Comparison of ENCODE assay signal across 1 cellular context in the genomic region with DNA sequence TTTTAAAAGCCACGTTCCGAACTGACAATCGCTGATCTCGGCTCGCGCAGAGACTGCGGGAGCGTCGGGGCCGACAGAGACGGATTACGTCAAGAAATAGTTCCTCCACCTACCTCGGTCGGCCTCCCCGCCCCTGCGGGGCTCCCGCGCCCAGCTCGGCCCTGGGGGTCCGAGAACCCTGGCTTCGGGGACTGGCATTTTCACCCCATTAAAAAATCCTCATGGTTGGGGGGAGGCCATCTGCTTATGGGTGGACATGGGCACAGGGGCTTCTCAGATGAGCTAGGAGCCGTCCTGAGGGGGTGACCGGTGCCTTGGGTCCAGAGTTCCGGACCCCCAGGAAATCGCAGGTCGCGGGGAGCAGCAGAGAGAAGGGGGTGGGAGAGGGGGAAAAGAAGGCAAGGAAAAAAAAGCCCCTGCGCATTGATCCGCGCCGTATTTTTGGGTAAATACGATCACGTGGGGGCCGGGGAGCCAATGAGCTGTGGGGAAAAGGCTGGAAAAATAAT.
TF ChIP-seq lines count a peak whose summit lies in the region.

No MANE protein-coding gene starts in this region.

TF ChIP-seq in HEK293, 187 proteins besides CTCF, POLR2A, EP300 and RAD21 (continued from another document and continues in another):
- TF ChIP-seq, protein P1, sequence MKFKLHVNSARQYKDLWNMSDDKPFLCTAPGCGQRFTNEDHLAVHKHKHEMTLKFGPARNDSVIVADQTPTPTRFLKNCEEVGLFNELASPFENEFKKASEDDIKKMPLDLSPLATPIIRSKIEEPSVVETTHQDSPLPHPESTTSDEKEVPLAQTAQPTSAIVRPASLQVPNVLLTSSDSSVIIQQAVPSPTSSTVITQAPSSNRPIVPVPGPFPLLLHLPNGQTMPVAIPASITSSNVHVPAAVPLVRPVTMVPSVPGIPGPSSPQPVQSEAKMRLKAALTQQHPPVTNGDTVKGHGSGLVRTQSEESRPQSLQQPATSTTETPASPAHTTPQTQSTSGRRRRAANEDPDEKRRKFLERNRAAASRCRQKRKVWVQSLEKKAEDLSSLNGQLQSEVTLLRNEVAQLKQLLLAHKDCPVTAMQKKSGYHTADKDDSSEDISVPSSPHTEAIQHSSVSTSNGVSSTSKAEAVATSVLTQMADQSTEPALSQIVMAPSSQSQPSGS (tag by site-specific recombination; IDR thresholded peaks at IDR 0.05; ENCODE audit: low read depth) = peak; percentile 84
- TF ChIP-seq ZNF324 (tag by site-specific recombination; IDR thresholded peaks at IDR 0.05) (peak; percentile 58; the same call in 1 of the 2 replicates), ZNF521 (tag by site-specific recombination; IDR thresholded peaks at IDR 0.05) (no peak), ZNF239 (tag by site-specific recombination; IDR thresholded peaks at IDR 0.05) (no peak), ZNF571 (tag by site-specific recombination; IDR thresholded peaks at IDR 0.05) (no peak), GFI1B (tag by site-specific recombination; IDR thresholded peaks at IDR 0.05) (no peak), ZNF600 (tag by site-specific recombination; IDR thresholded peaks at IDR 0.05) (no peak), KLF9 (tag by site-specific recombination; IDR thresholded peaks at IDR 0.05; ENCODE audit: low read depth) (peak; percentile 30; the same call in 1 of the 2 replicates), ZNF510 (tag by site-specific recombination; IDR thresholded peaks at IDR 0.05; ENCODE audit: insufficient replicate concordance) (no peak), MEIS1 (CRISPR knock-in tag; IDR thresholded peaks at IDR 0.05; ENCODE audit: borderline replicate concordance) (no peak), ZNF48 (tag by site-specific recombination; IDR thresholded peaks at IDR 0.05) (no peak), ZNF169 (tag by site-specific recombination; IDR thresholded peaks at IDR 0.05) (no peak), ZNF747 (tag by site-specific recombination; IDR thresholded peaks at IDR 0.05) (no peak), HOXC10 (CRISPR knock-in tag; IDR thresholded peaks at IDR 0.05) (no peak), ZNF433 (tag by site-specific recombination; IDR thresholded peaks at IDR 0.05; ENCODE audit: low read depth) (no peak), ZNF132 (tag by site-specific recombination; IDR thresholded peaks at IDR 0.05; ENCODE audit: borderline replicate concordance) (no peak), ZNF623 (tag by site-specific recombination; IDR thresholded peaks at IDR 0.05) (no peak), ZNF76 (tag by site-specific recombination; IDR thresholded peaks at IDR 0.05; ENCODE audit: borderline replicate concordance, low read depth) (peak; percentile 25; the same call in 1 of the 2 replicates), ZNF426 (tag by site-specific recombination; IDR thresholded peaks at IDR 0.05) (no peak), ZNF23 (tag by site-specific recombination; IDR thresholded peaks at IDR 0.05; ENCODE audit: borderline replicate concordance) (no peak), ZNF157 (tag by site-specific recombination; IDR thresholded peaks at IDR 0.05) (no peak), KLF16 (tag by site-specific recombination; IDR thresholded peaks at IDR 0.05) (peak; percentile 70; the same call in 1 of the 2 replicates), GLIS1 (tag by site-specific recombination; IDR thresholded peaks at IDR 0.05) (peak; percentile 91), ZFHX2 (tag by site-specific recombination; conservative IDR thresholded peaks at IDR 0.05) (peak; percentile 25), ZNF37A (tag by site-specific recombination; IDR thresholded peaks at IDR 0.05) (no peak), ZNF391 (tag by site-specific recombination; IDR thresholded peaks at IDR 0.05; ENCODE audit: borderline replicate concordance, low read depth) (peak; percentile 64; the same call in 1 of the 2 replicates), ZNF146 (tag by site-specific recombination; IDR thresholded peaks at IDR 0.05) (peak; percentile 41), ZSCAN16 (tag by site-specific recombination; IDR thresholded peaks at IDR 0.05) (no peak), RBAK (tag by site-specific recombination; IDR thresholded peaks at IDR 0.05) (no peak), ZNF335 (tag by site-specific recombination; conservative IDR thresholded peaks at IDR 0.05) (no peak; the same call in 1 of the 2 replicates), ZEB2 (tag by site-specific recombination; IDR thresholded peaks at IDR 0.05) (peak; percentile 71), ZNF174 (tag by site-specific recombination; IDR thresholded peaks at IDR 0.05) (no peak), ZXDB (tag by site-specific recombination; IDR thresholded peaks at IDR 0.05) (peak; percentile 98), ZFP37 (tag by site-specific recombination; IDR thresholded peaks at IDR 0.05) (no peak), MYNN (tag by site-specific recombination; IDR thresholded peaks at IDR 0.05; ENCODE audit: borderline replicate concordance) (no peak), ZNF133 (tag by site-specific recombination; IDR thresholded peaks at IDR 0.05) (no peak), ZBTB17 (tag by site-specific recombination; IDR thresholded peaks at IDR 0.05) (peak; percentile 73), SP2 (tag by site-specific recombination; IDR thresholded peaks at IDR 0.05) (peak; percentile 50), ZNF776 (tag by site-specific recombination; IDR thresholded peaks at IDR 0.05; ENCODE audit: borderline replicate concordance) (no peak), KLF7 (tag by site-specific recombination; IDR thresholded peaks at IDR 0.05; ENCODE audit: borderline replicate concordance) (no peak), SP3 (tag by site-specific recombination; IDR thresholded peaks at IDR 0.05) (0 out of 2 replicates have a peak, but pooled peaks have one; percentile 24)
- TF ChIP-seq, protein P2, sequence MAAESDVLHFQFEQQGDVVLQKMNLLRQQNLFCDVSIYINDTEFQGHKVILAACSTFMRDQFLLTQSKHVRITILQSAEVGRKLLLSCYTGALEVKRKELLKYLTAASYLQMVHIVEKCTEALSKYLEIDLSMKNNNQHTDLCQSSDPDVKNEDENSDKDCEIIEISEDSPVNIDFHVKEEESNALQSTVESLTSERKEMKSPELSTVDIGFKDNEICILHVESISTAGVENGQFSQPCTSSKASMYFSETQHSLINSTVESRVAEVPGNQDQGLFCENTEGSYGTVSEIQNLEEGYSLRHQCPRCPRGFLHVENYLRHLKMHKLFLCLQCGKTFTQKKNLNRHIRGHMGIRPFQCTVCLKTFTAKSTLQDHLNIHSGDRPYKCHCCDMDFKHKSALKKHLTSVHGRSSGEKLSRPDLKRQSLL (tag by site-specific recombination; IDR thresholded peaks at IDR 0.05) = no peak
- TF ChIP-seq, protein P3, sequence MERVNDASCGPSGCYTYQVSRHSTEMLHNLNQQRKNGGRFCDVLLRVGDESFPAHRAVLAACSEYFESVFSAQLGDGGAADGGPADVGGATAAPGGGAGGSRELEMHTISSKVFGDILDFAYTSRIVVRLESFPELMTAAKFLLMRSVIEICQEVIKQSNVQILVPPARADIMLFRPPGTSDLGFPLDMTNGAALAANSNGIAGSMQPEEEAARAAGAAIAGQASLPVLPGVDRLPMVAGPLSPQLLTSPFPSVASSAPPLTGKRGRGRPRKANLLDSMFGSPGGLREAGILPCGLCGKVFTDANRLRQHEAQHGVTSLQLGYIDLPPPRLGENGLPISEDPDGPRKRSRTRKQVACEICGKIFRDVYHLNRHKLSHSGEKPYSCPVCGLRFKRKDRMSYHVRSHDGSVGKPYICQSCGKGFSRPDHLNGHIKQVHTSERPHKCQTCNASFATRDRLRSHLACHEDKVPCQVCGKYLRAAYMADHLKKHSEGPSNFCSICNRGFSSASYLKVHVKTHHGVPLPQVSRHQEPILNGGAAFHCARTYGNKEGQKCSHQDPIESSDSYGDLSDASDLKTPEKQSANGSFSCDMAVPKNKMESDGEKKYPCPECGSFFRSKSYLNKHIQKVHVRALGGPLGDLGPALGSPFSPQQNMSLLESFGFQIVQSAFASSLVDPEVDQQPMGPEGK (tag by site-specific recombination; IDR thresholded peaks at IDR 0.05) = peak; percentile 99
- TF ChIP-seq, protein P4, sequence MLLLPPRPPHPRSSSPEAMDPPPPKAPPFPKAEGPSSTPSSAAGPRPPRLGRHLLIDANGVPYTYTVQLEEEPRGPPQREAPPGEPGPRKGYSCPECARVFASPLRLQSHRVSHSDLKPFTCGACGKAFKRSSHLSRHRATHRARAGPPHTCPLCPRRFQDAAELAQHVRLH (tag by site-specific recombination; IDR thresholded peaks at IDR 0.05) = 0 out of 2 replicates have a peak, but pooled peaks have one; percentile 33
- TF ChIP-seq, protein P5, sequence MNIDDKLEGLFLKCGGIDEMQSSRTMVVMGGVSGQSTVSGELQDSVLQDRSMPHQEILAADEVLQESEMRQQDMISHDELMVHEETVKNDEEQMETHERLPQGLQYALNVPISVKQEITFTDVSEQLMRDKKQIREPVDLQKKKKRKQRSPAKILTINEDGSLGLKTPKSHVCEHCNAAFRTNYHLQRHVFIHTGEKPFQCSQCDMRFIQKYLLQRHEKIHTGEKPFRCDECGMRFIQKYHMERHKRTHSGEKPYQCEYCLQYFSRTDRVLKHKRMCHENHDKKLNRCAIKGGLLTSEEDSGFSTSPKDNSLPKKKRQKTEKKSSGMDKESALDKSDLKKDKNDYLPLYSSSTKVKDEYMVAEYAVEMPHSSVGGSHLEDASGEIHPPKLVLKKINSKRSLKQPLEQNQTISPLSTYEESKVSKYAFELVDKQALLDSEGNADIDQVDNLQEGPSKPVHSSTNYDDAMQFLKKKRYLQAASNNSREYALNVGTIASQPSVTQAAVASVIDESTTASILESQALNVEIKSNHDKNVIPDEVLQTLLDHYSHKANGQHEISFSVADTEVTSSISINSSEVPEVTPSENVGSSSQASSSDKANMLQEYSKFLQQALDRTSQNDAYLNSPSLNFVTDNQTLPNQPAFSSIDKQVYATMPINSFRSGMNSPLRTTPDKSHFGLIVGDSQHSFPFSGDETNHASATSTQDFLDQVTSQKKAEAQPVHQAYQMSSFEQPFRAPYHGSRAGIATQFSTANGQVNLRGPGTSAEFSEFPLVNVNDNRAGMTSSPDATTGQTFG (tag by site-specific recombination; IDR thresholded peaks at IDR 0.05; ENCODE audit: borderline replicate concordance) = no peak
- TF ChIP-seq, protein P6, sequence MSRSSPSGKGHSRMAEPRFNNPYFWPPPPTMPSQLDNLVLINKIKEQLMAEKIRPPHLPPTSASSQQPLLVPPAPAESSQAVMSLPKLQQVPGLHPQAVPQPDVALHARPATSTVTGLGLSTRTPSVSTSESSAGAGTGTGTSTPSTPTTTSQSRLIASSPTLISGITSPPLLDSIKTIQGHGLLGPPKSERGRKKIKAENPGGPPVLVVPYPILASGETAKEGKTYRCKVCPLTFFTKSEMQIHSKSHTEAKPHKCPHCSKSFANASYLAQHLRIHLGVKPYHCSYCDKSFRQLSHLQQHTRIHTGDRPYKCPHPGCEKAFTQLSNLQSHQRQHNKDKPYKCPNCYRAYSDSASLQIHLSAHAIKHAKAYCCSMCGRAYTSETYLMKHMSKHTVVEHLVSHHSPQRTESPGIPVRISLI (tag by site-specific recombination; IDR thresholded peaks at IDR 0.05) = peak; percentile 99
- TF ChIP-seq, protein P7, sequence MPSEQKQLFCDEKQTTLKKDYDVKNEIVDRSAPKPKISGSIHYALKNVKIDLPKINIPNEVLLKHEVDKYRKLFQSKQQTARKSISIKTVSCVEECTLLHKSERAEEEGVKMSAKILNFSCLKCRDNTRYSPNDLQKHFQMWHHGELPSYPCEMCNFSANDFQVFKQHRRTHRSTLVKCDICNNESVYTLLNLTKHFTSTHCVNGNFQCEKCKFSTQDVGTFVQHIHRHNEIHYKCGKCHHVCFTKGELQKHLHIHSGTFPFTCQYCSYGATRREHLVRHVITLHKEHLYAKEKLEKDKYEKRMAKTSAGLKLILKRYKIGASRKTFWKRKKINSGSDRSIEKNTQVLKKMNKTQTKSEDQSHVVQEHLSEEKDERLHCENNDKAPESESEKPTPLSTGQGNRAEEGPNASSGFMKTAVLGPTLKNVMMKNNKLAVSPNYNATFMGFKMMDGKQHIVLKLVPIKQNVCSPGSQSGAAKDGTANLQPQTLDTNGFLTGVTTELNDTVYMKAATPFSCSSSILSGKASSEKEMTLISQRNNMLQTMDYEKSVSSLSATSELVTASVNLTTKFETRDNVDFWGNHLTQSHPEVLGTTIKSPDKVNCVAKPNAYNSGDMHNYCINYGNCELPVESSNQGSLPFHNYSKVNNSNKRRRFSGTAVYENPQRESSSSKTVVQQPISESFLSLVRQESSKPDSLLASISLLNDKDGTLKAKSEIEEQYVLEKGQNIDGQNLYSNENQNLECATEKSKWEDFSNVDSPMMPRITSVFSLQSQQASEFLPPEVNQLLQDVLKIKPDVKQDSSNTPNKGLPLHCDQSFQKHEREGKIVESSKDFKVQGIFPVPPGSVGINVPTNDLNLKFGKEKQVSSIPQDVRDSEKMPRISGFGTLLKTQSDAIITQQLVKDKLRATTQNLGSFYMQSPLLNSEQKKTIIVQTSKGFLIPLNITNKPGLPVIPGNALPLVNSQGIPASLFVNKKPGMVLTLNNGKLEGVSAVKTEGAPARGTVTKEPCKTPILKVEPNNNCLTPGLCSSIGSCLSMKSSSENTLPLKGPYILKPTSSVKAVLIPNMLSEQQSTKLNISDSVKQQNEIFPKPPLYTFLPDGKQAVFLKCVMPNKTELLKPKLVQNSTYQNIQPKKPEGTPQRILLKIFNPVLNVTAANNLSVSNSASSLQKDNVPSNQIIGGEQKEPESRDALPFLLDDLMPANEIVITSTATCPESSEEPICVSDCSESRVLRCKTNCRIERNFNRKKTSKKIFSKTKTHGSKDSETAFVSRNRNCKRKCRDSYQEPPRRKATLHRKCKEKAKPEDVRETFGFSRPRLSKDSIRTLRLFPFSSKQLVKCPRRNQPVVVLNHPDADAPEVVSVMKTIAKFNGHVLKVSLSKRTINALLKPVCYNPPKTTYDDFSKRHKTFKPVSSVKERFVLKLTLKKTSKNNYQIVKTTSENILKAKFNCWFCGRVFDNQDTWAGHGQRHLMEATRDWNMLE (tag by site-specific recombination; conservative IDR thresholded peaks at IDR 0.05; ENCODE audit: low read depth) = no peak
- TF ChIP-seq, protein P8, sequence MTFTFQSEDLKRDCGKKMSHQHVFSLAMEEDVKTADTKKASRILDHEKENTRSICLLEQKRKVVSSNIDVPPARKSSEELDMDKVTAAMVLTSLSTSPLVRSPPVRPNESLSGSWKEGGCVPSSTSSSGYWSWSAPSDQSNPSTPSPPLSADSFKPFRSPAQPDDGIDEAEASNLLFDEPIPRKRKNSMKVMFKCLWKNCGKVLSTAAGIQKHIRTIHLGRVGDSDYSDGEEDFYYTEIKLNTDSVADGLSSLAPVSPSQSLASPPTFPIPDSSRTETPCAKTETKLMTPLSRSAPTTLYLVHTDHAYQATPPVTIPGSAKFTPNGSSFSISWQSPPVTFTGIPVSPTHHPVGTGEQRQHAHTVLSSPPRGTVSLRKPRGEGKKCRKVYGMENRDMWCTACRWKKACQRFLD (tag by site-specific recombination; IDR thresholded peaks at IDR 0.05) = no peak
- TF ChIP-seq, protein P9, sequence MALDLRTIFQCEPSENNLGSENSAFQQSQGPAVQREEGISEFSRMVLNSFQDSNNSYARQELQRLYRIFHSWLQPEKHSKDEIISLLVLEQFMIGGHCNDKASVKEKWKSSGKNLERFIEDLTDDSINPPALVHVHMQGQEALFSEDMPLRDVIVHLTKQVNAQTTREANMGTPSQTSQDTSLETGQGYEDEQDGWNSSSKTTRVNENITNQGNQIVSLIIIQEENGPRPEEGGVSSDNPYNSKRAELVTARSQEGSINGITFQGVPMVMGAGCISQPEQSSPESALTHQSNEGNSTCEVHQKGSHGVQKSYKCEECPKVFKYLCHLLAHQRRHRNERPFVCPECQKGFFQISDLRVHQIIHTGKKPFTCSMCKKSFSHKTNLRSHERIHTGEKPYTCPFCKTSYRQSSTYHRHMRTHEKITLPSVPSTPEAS (tag by site-specific recombination; IDR thresholded peaks at IDR 0.05) = peak; percentile 60
